In the genomic region with DNA sequence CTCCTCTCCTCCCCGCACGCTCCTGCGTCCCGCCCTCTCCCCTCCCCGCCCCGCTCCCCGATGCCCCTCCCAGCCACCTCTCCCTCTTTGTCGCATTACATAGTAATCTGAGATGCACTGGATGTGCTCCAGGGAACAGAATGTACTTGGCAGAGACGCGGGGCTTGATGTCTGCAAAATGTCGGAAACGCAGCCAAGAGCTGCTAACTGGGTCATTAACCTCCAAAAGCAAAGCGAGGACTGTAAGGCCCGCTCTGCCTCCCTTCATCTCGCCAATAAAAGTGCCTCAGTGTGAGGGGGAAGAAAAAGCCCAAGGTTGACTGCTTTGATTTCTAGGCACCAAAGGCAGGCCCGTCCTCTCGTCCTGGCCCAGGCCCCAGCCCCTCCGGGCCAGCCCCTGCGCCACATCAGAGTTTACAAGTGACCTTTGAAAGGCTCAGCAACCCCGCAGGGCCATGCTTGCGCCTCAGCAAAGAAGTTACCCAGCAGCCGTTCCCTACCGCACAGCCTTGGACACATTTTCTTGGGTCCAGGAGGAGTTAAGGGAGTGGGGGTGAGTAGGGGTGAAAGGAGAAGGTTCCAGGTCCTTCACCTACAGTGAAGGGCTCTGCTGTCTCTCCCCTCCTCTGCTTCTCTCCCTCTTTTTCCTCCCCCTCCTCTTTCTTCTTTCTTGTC, we compare ENCODE assay signal across 8 cellular contexts.
DNase-seq lines count a peak whose midpoint lies in the region; ATAC-seq and TF ChIP-seq lines count a peak whose summit lies in the region.

No MANE protein-coding gene starts in this region.

- no peaks in the 10 kb centered on the region for H3K9me3 ChIP-seq in BE2C
- H3K9me3 ChIP-seq in SK-N-SH, result no peaks in the 10 kb centered on the region
- no peaks in the 10 kb centered on the region for H3K9me3 ChIP-seq in neural progenitor cell (ENCODE audit: low read depth)

- peaks cover 11% of the 10 kb centered on the region for H3K27me3 Mint-ChIP-seq in neural progenitor cell (ENCODE audit: insufficient read depth, low read depth)
- H3K27me3 Mint-ChIP-seq in activated naive CD4-positive, alpha-beta T cell treated with anti-CD3 and anti-CD28 coated beads, Interleukin-2, amount 10 ng/mL, durations not matched to agents 7 days and 5 days, result peaks cover 32% of the 10 kb centered on the region

- H3K79me2 ChIP-seq in SK-N-SH (ENCODE audit: insufficient read depth) (no peaks in the 10 kb centered on the region), neural progenitor cell (ENCODE audit: low read depth) (no peaks in the 10 kb centered on the region)

- H3K4me1 ChIP-seq in BE2C (peaks cover 6% of the 10 kb centered on the region), SK-N-SH (ENCODE audit: control insufficient read depth in 1 of 2, insufficient read depth in 2 of 2, low read depth in 1 of 2, low read length in 1 of 2) (peaks cover 24 to 30% of the 10 kb centered on the region in 2 experiments; a peak in 3 of 4 replicates), neural progenitor cell (peaks cover 12% of the 10 kb centered on the region)

- H3K4me3 ChIP-seq in BE2C (ENCODE audit: low read depth, low read length) (peak overlapping the region; percentile 71), SK-N-SH (ENCODE audit: low read depth in 2 of 2, low read length in 1 of 2) (peak overlapping the region; percentile 51 to 61), fibroblast of the aortic adventitia (ENCODE audit: low read depth, low read length) (peak overlapping the region; percentile 58), neural progenitor cell (peak overlapping the region; percentile 59)

- H3K27ac ChIP-seq in SK-N-SH (ENCODE audit: low read depth in 2 of 2, low read length in 1 of 2) (peak overlapping the region; percentile 85 to 93), neural progenitor cell (no peak overlapping the region)

- peaks cover 21% of the 10 kb centered on the region for H3F3A ChIP-seq in SK-N-SH (replicated peaks; ENCODE audit: insufficient read depth)
- H3F3A ChIP-seq in neural progenitor cell (ENCODE audit: low read depth), result peaks cover 26% of the 10 kb centered on the region

- H3K4me2 ChIP-seq in SK-N-SH, result peak overlapping the region; percentile 78
- H3K4me2 ChIP-seq in neural progenitor cell, result peak overlapping the region; percentile 88

- no peaks in the 10 kb centered on the region for H3K9me3 Mint-ChIP-seq in neural progenitor cell
- H3K9me3 Mint-ChIP-seq in activated naive CD4-positive, alpha-beta T cell treated with anti-CD3 and anti-CD28 coated beads, Interleukin-2, amount 10 ng/mL, durations not matched to agents 7 days and 5 days, result peaks cover 2% of the 10 kb centered on the region

- H3K9ac ChIP-seq in SK-N-SH (peak overlapping the region; percentile 65), neural progenitor cell (no peak overlapping the region)

- CTCF ChIA-PET in SK-N-SH (lab: Yijun Ruan, JAX), result interaction anchor here (0.9 to 2.0 kb wide), 14 partner anchors 9 to 1210 kb away, joined by 3 to 13 read pairs (median 5); no protein-coding TSS in a partner anchor
- CTCF ChIA-PET in activated naive CD4-positive, alpha-beta T cell treated with anti-CD3 and anti-CD28 coated beads, Interleukin-2, amount 10 ng/mL, durations not matched to agents 7 days and 5 days (lab: Charles Lee), result interaction anchor here (0.7 to 1.7 kb wide), 5 partner anchors 8 to 1209 kb away, joined by 3 to 8 read pairs (median 5); no protein-coding TSS in a partner anchor

- H2AFZ ChIP-seq in SK-N-SH (ENCODE audit: low read depth) (peak overlapping the region; percentile 75), neural progenitor cell (replicated peaks) (peak overlapping the region; percentile 94)

- peak overlapping the region; percentile 81 for H3K4me3 Mint-ChIP-seq in neural progenitor cell
- no peak overlapping the region for H3K4me3 Mint-ChIP-seq in activated naive CD4-positive, alpha-beta T cell treated with anti-CD3 and anti-CD28 coated beads, Interleukin-2, amount 10 ng/mL, durations not matched to agents 7 days and 5 days

- H3K27ac Mint-ChIP-seq in neural progenitor cell, result peak overlapping the region; percentile 91
- no peak overlapping the region for H3K27ac Mint-ChIP-seq in activated naive CD4-positive, alpha-beta T cell treated with anti-CD3 and anti-CD28 coated beads, Interleukin-2, amount 10 ng/mL, durations not matched to agents 7 days and 5 days

- TF ChIP-seq RAD21 in SK-N-SH (IDR thresholded peaks at IDR 0.05; ENCODE audit: low read length), result no peak

- peak; percentile 82 for DNase-seq in BE2C
- peak; percentile 97 for DNase-seq in M059J (ENCODE audit: low read depth)
- DNase-seq in SK-N-SH, result peak; percentile 85
- peak; percentile 98 for DNase-seq in fibroblast of the aortic adventitia (ENCODE audit: low read depth)
- peak; percentile 86 for DNase-seq in neural progenitor cell (ENCODE audit: low spot score)
- no peak for DNase-seq in activated gamma-delta T cell treated with Interleukin-2 at 50 U/mL for 16 hours
- DNase-seq in activated naive CD4-positive, alpha-beta T cell treated with anti-CD3 and anti-CD28 coated beads, Interleukin-2, amount 10 ng/mL, durations not matched to agents 7 days and 5 days, result no peak

- peak; percentile 36 to 60; a peak in 2 of 4 replicates for TF ChIP-seq EP300 in SK-N-SH (IDR thresholded peaks at IDR 0.05; ENCODE audit: borderline replicate concordance in 1 of 2, low read depth in 1 of 2, low read length in 1 of 2)

- POLR2A ChIA-PET in SK-N-SH (lab: Yijun Ruan, JAX), result no interaction called here

- peaks cover 21% of the 10 kb centered on the region for H3K4me1 Mint-ChIP-seq in neural progenitor cell
- H3K4me1 Mint-ChIP-seq in activated naive CD4-positive, alpha-beta T cell treated with anti-CD3 and anti-CD28 coated beads, Interleukin-2, amount 10 ng/mL, durations not matched to agents 7 days and 5 days, result peaks cover 20% of the 10 kb centered on the region

- ATAC-seq in HG02759 (IDR thresholded peaks at IDR 0.05; ENCODE audit: unreplicated experiment), result no peak

- H3K36me3 ChIP-seq in BE2C, result no peaks in the 10 kb centered on the region
- no peaks in the 10 kb centered on the region for H3K36me3 ChIP-seq in SK-N-SH (replicated peaks in 1 of 2; ENCODE audit: control insufficient read depth in 1 of 2, insufficient read depth in 2 of 2, low read length in 1 of 2)
- no peaks in the 10 kb centered on the region for H3K36me3 ChIP-seq in neural progenitor cell

- 1% methylated on average over 16 of the region's 23 CpGs for WGBS in SK-N-SH (ENCODE audit: low lambda C conversion rate)

- no peaks in the 10 kb centered on the region for H3K36me3 Mint-ChIP-seq in neural progenitor cell
- H3K36me3 Mint-ChIP-seq in activated naive CD4-positive, alpha-beta T cell treated with anti-CD3 and anti-CD28 coated beads, Interleukin-2, amount 10 ng/mL, durations not matched to agents 7 days and 5 days, result no peaks in the 10 kb centered on the region

- H3K27me3 ChIP-seq in BE2C (no peaks in the 10 kb centered on the region), SK-N-SH (ENCODE audit: insufficient read depth) (no peaks in the 10 kb centered on the region), neural progenitor cell (peaks cover 28% of the 10 kb centered on the region)

- TF ChIP-seq CTCF in BE2C (IDR thresholded peaks at IDR 0.05; ENCODE audit: low read depth, low read length) (no peak), SK-N-SH (IDR thresholded peaks at IDR 0.05) (no peak), fibroblast of the aortic adventitia (IDR thresholded peaks at IDR 0.05; ENCODE audit: insufficient read depth, low read length) (no peak), neural progenitor cell (IDR thresholded peaks at IDR 0.05) (no peak)

- H3K9me2 ChIP-seq in SK-N-SH, result no peaks in the 10 kb centered on the region

- no peaks in the 10 kb centered on the region for H4K20me1 ChIP-seq in SK-N-SH (ENCODE audit: insufficient read depth)
- H4K20me1 ChIP-seq in neural progenitor cell (ENCODE audit: low read depth), result no peaks in the 10 kb centered on the region

TF ChIP-seq in SK-N-SH, 30 proteins besides CTCF, POLR2A, EP300 and RAD21 (continues in another document):
- peak; percentile 86 for TF ChIP-seq TCF12 (IDR thresholded peaks at IDR 0.05)
- peak; percentile 23; the same call in 1 of the 2 replicates for TF ChIP-seq JUND (IDR thresholded peaks at IDR 0.05)
- no peak for TF ChIP-seq MXI1 (IDR thresholded peaks at IDR 0.05; ENCODE audit: low read depth, low read length)
- no peak; the same call in 1 of the 2 replicates for TF ChIP-seq FOXM1 (IDR thresholded peaks at IDR 0.05; ENCODE audit: low read depth)
- TF ChIP-seq, protein P1, sequence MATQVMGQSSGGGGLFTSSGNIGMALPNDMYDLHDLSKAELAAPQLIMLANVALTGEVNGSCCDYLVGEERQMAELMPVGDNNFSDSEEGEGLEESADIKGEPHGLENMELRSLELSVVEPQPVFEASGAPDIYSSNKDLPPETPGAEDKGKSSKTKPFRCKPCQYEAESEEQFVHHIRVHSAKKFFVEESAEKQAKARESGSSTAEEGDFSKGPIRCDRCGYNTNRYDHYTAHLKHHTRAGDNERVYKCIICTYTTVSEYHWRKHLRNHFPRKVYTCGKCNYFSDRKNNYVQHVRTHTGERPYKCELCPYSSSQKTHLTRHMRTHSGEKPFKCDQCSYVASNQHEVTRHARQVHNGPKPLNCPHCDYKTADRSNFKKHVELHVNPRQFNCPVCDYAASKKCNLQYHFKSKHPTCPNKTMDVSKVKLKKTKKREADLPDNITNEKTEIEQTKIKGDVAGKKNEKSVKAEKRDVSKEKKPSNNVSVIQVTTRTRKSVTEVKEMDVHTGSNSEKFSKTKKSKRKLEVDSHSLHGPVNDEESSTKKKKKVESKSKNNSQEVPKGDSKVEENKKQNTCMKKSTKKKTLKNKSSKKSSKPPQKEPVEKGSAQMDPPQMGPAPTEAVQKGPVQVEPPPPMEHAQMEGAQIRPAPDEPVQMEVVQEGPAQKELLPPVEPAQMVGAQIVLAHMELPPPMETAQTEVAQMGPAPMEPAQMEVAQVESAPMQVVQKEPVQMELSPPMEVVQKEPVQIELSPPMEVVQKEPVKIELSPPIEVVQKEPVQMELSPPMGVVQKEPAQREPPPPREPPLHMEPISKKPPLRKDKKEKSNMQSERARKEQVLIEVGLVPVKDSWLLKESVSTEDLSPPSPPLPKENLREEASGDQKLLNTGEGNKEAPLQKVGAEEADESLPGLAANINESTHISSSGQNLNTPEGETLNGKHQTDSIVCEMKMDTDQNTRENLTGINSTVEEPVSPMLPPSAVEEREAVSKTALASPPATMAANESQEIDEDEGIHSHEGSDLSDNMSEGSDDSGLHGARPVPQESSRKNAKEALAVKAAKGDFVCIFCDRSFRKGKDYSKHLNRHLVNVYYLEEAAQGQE (IDR thresholded peaks at IDR 0.05; ENCODE audit: low read depth, low read length), result 0 out of 2 replicates have a peak, but pooled peaks have one; percentile 36
- TF ChIP-seq, protein P2, sequence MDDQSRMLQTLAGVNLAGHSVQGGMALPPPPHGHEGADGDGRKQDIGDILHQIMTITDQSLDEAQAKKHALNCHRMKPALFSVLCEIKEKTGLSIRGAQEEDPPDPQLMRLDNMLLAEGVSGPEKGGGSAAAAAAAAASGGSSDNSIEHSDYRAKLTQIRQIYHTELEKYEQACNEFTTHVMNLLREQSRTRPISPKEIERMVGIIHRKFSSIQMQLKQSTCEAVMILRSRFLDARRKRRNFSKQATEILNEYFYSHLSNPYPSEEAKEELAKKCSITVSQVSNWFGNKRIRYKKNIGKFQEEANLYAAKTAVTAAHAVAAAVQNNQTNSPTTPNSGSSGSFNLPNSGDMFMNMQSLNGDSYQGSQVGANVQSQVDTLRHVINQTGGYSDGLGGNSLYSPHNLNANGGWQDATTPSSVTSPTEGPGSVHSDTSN (IDR thresholded peaks at IDR 0.05), result peak; percentile 70

Comparison
In these comparisons a context has a peak if more than half of its experiments do, and no peak if none do; other contexts are left out.
1. DNase-seq: peak in BE2C (single experiment), M059J (single experiment), SK-N-SH (single experiment), fibroblast of the aortic adventitia (single experiment) and neural progenitor cell (single experiment); none in activated gamma-delta T cell treated with Interleukin-2 at 50 U/mL for 16 hours (single experiment) and activated naive CD4-positive, alpha-beta T cell treated with anti-CD3 and anti-CD28 coated beads, Interleukin-2, amount 10 ng/mL, durations not matched to agents 7 days and 5 days (single experiment).
2. Peak in every context shown above with its lines, with median percentiles within 50 percentile points of each other: H3K4me3 ChIP-seq.